Comparison of ENCODE assay signal across 19 cellular contexts in the genomic region with DNA sequence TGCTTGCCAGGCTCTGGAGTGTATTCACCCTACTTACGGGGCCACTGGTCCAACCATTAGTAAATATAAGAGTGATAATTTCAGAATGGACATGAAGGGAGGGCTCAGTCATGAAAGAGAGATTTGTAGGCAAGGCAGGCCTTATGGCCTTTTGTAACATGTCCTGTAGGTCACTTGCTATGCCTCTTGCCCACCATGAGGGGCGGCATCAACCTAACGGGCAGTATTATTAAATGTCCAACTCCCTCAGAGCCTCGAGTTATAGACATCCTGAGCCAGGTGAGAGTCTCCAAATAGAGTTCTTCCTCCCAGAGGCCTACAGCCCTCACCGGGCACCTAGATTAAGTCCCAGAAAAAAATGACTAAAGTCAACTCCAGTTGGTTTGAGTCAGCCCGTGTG. TPM values are rescaled to one million over a fixed set of nuclear protein-coding genes. Genes with fewer than 3 reads are reported as not detected.
DNase-seq lines count a peak whose midpoint lies in the region; ATAC-seq, FAIRE-seq and TF ChIP-seq lines count a peak whose summit lies in the region.
"Had no signal": no experiment of that assay in that cellular context is flagged by ENCODE, and none has a peak within 500 bp of the region (broad histone marks: within the 10 kb centered on the region; RNA-seq: fewer than 3 reads in every experiment).

No MANE protein-coding gene starts in this region.

- no peaks in the 10 kb centered on the region for H3F3A ChIP-seq in GM23338 (replicated peaks; ENCODE audit: low read depth)

- H3K27ac ChIP-seq in GM23338 (ENCODE audit: low read depth) (no peak overlapping the region), Panc1 (ENCODE audit: low read length) (no peak overlapping the region), K562 (ENCODE audit: extremely low read depth, low read depth, low read length) (no peak overlapping the region)
- H3K27ac ChIP-seq: A549, C4-2B had no signal

- H4K20me1 ChIP-seq in GM23338 (replicated peaks; ENCODE audit: insufficient read depth) (no peaks in the 10 kb centered on the region), K562 (replicated peaks; ENCODE audit: control insufficient read depth, insufficient read depth, low read length) (no peaks in the 10 kb centered on the region)

- H3K9ac ChIP-seq in K562 (ENCODE audit: insufficient read depth in 1 of 2, low read depth in 2 of 2, low read length in 2 of 2), result no peak overlapping the region

- no peak for TF ChIP-seq POLR2A in K562 (conservative IDR thresholded peaks at IDR 0.05)

- H3K4me1 Mint-ChIP-seq in GM23338, result peaks cover 2% of the 10 kb centered on the region; the same call in 2 of the 3 replicates
- H3K4me1 Mint-ChIP-seq: CD4-positive, alpha-beta memory T cell had no signal

- intact Hi-C loops in Panc1 (cut with micrococcal nuclease; ENCODE audit: unreplicated experiment) (no loop called here), K562 (cut with micrococcal nuclease) (no loop called here)

- H3K36me3 Mint-ChIP-seq in GM23338 (ENCODE audit: low read depth), result peaks cover 19% of the 10 kb centered on the region; the same call in 2 of the 3 replicates
- H3K36me3 Mint-ChIP-seq: CD4-positive, alpha-beta memory T cell had no signal

- in situ Hi-C loops in Panc1 (cut with HindIII; ENCODE audit: low pct_unique_long_range_greater_than_20kb, low sequenced_read_pairs) (no loop called here), K562 (cut with MboI) (no loop called here)

- H3K27ac Mint-ChIP-seq in GM23338, result no peak overlapping the region
- H3K27ac Mint-ChIP-seq: CD4-positive, alpha-beta memory T cell had no signal

- H3K9me3 ChIP-seq in Panc1 (ENCODE audit: control insufficient read depth, insufficient read depth, low read depth, low read length) (no peaks in the 10 kb centered on the region), K562 (replicated peaks; ENCODE audit: control insufficient read depth, insufficient read depth, low read depth, low read length) (no peaks in the 10 kb centered on the region)
- H3K9me3 ChIP-seq: A549, BE2C had no signal

- FAIRE-seq in K562 (lab: Jason Lieb, UNC), result peak; percentile 37
- no peak for FAIRE-seq in HTR-8/SVneo (lab: Jason Lieb, UNC)
- FAIRE-seq: A549, D721Med, G401.6, GM12892 had no signal

- DNase-seq in GM23338 (ENCODE audit: low spot score) (peak; percentile 27), Panc1 (ENCODE audit: low read depth, low spot score) (no peak), K562 (ENCODE audit: extremely low read depth in 1 of 4, low spot score in 3 of 4) (no peak), HTR-8/SVneo (ENCODE audit: insufficient read length, low spot score) (no peak), hippocampal formation (lab: John Stamatoyannopoulos, UW) (no peak), HUDEP-2 (lab: John Stamatoyannopoulos, UW; ENCODE audit: unreplicated experiment in 76 of 76) (no peak), NCI-H2171 (lab: John Stamatoyannopoulos, UW) (no peak)
- DNase-seq: BE2C; CD4-positive, alpha-beta memory T cell; DMS153; DMS79 treated with DMSO at 0.1 percent for 48 hours; EL had no signal

- no peak for TF ChIP-seq RAD21 in K562 (CRISPR knock-in tag; conservative IDR thresholded peaks at IDR 0.05 in 1 of 2, IDR thresholded peaks at IDR 0.05 in 1 of 2)

- peaks cover 10% of the 10 kb centered on the region; the same call in 1 of the 2 replicates for H3K9me2 ChIP-seq in GM23338 (ENCODE audit: insufficient read depth)

- H3K27me3 Mint-ChIP-seq in GM23338 (ENCODE audit: insufficient read depth, low read depth, poor library complexity), result no peaks in the 10 kb centered on the region

- peak; percentile 39 to 41 for TF ChIP-seq CTCF in GM23338 (conservative IDR thresholded peaks at IDR 0.05; ENCODE audit: low read depth in 2 of 2)
- TF ChIP-seq CTCF in Panc1 (IDR thresholded peaks at IDR 0.05), result peak; percentile 16; the same call in 1 of the 2 replicates
- TF ChIP-seq CTCF in K562 (IDR thresholded peaks at IDR 0.05 in 2 of 3, conservative IDR thresholded peaks at IDR 0.05 in 1 of 3; ENCODE audit: insufficient read depth in 2 of 3, low read depth in 1 of 3, low read length in 3 of 3), result peak; percentile 5 to 35 (median 23); a peak in 2 of 6 replicates

- H3K4me3 ChIP-seq in GM23338 (no peak overlapping the region), Panc1 (ENCODE audit: low read depth in 2 of 2, low read length in 2 of 2) (no peak overlapping the region), K562 (no peak overlapping the region)
- H3K4me3 ChIP-seq: A549 had no signal

- no peak for TF ChIP-seq EP300 in K562 (IDR thresholded peaks at IDR 0.05; ENCODE audit: low read length)

- H3K36me3 ChIP-seq in GM23338 (ENCODE audit: insufficient read depth), result no peaks in the 10 kb centered on the region
- H3K36me3 ChIP-seq in Panc1 (ENCODE audit: control insufficient read depth, insufficient read depth, low read length), result no peaks in the 10 kb centered on the region
- no peaks in the 10 kb centered on the region for H3K36me3 ChIP-seq in K562 (ENCODE audit: control insufficient read depth, insufficient read depth, low read length)
- H3K36me3 ChIP-seq: BE2C had no signal

- no peaks in the 10 kb centered on the region for H3K9me3 Mint-ChIP-seq in GM23338
- H3K9me3 Mint-ChIP-seq: CD4-positive, alpha-beta memory T cell had no signal

- BruUV-seq in Panc1 (replicated peaks; lab: Mats Ljungman, UMichigan), result no TSS peak
- BruUV-seq in K562 (replicated peaks; lab: Mats Ljungman, UMichigan), result no TSS peak

- H3K4me2 ChIP-seq in GM23338 (no peak overlapping the region), K562 (ENCODE audit: insufficient read depth, low read length) (no peak overlapping the region)
- H3K4me2 ChIP-seq: A549 had no signal

- H3K9me1 ChIP-seq in K562 (ENCODE audit: control insufficient read depth, insufficient read depth, low read length), result no peaks in the 10 kb centered on the region

- H3K79me2 ChIP-seq in GM23338 (replicated peaks; ENCODE audit: insufficient read depth) (no peaks in the 10 kb centered on the region), K562 (ENCODE audit: control insufficient read depth, insufficient read depth, low read length) (no peaks in the 10 kb centered on the region)

- CTCF ChIA-PET in Panc1 (lab: Charles Lee), result no interaction called here
- CTCF ChIA-PET in K562 (lab: Yijun Ruan, JAX; ENCODE audit: low intra/inter-chr PET ratio), result no interaction called here

- no peak overlapping the region for H3K4me3 Mint-ChIP-seq in GM23338
- H3K4me3 Mint-ChIP-seq: CD4-positive, alpha-beta memory T cell had no signal

- POLR2A ChIA-PET in Panc1 (lab: Charles Lee) (no interaction called here), K562 (lab: Yijun Ruan, JAX) (interaction anchor here (0.6 kb wide), 1 partner anchor 36 kb away, joined by 4 read pairs; no protein-coding TSS in a partner anchor)

- ATAC-seq in GM23338 (no peak), Panc1 (no peak), K562 (peak; percentile 68)

- H3K27me3 ChIP-seq in GM23338 (ENCODE audit: insufficient read depth) (no peaks in the 10 kb centered on the region), Panc1 (ENCODE audit: control insufficient read depth, insufficient read depth, low read length) (peaks cover 20% of the 10 kb centered on the region), K562 (ENCODE audit: control insufficient read depth in 2 of 2, insufficient read depth in 2 of 2, low read length in 2 of 2) (no peaks in the 10 kb centered on the region)

- H2AFZ ChIP-seq in GM23338 (no peak overlapping the region), K562 (ENCODE audit: low read depth, low read length) (no peak overlapping the region)

- no peaks in the 10 kb centered on the region for H3K4me1 ChIP-seq in GM23338 (ENCODE audit: insufficient read depth)
- no peaks in the 10 kb centered on the region for H3K4me1 ChIP-seq in Panc1 (ENCODE audit: control insufficient read depth, insufficient read depth, low read length)
- H3K4me1 ChIP-seq in K562 (replicated peaks in 1 of 2; ENCODE audit: control insufficient read depth in 2 of 2, insufficient read depth in 2 of 2, low read length in 2 of 2), result no peaks in the 10 kb centered on the region
- H3K4me1 ChIP-seq: BE2C had no signal

- WGBS in K562 (ENCODE audit: insufficient coverage, low coverage, missing lambda C conversion rate), result 0% methylated on average over 6 of the region's 6 CpGs

TF ChIP-seq in GM23338, 12 proteins besides CTCF, POLR2A, EP300 and RAD21:
- TF ChIP-seq EZH2phosphoT487 (IDR thresholded peaks at IDR 0.05; ENCODE audit: unreplicated experiment) (no peak), STAT1 (IDR thresholded peaks at IDR 0.05; ENCODE audit: unreplicated experiment) (no peak)

TF ChIP-seq in K562, 482 proteins besides CTCF, POLR2A, EP300 and RAD21 (continues in another document):
- TF ChIP-seq RBFOX2 (IDR thresholded peaks at IDR 0.05; ENCODE audit: low read depth, low read length), result no peak
- no peak for TF ChIP-seq ZNF445 (CRISPR knock-in tag; IDR thresholded peaks at IDR 0.05; ENCODE audit: low read depth)

RNA-seq across cellular contexts. Expression of a gene that starts 30.2 kb away (rescaled TPM):
- total RNA-seq in GM23338 (2014; rRNA removed; shearing (Covaris generic)), result 4.2 and 9.4 TPM in 2 replicates
- polyA plus RNA-seq in GM23338 (2016; fragmentation: Nextera tagmentation; extraction: Ambion mirVana), result 3.9 and 4.3 TPM in 2 replicates
- total RNA-seq in Panc1 (2021; ENCODE audit: unreplicated experiment), result 0.18 TPM
- not detected for polyA plus RNA-seq in Panc1 (2012; ENCODE audit: insufficient read length)
- not detected in 2 replicates for total RNA-seq in K562 (2011; cell fraction: chromatin; rRNA removed; ENCODE audit: low replicate concordance)
- total RNA-seq in K562 (2011; cell fraction: nucleolus; rRNA removed), result not detected in 2 replicates
- total RNA-seq in K562 (2011; cell fraction: nucleoplasm; rRNA removed), result not detected in 2 replicates
- total RNA-seq in K562 (2014; rRNA removed), result not detected in 2 replicates
- not detected in 2 replicates for total RNA-seq in K562 (2014; rRNA removed; fragmentation: Illumina TruSeq; extraction: Trizol)
- not detected in 2 replicates for total RNA-seq in K562 (2015; rRNA removed; fragmentation: Illumina TruSeq; extraction: Trizol)
- not detected in 2 replicates for total RNA-seq in K562 (2021)
- not detected in 2 replicates for polyA plus RNA-seq in K562 (2011; rRNA removed)
- not detected in 2 replicates for polyA plus RNA-seq in K562 (2011; cell fraction: cytosol; rRNA removed)
- not detected in 2 replicates for polyA plus RNA-seq in K562 (2011; cell fraction: nucleus; rRNA removed)
- polyA plus RNA-seq in K562 (2012), result 0.04 TPM in 1 of 2 replicates, not detected in the other
- polyA plus RNA-seq in K562 (2014; fragmentation: Illumina TruSeq; extraction: Trizol), result not detected in 2 replicates
- not detected for polyA plus RNA-seq in K562 (2014; fragmentation: Nextera tagmentation; extraction: Ambion mirVana)
- polyA plus RNA-seq in K562 (2014; rRNA removed), result not detected in 2 replicates
- not detected in 2 replicates for polyA minus RNA-seq in K562 (2011; rRNA and poly(A)+ RNA removed)
- not detected in 2 replicates for polyA minus RNA-seq in K562 (2011; cell fraction: cytosol; rRNA and poly(A)+ RNA removed)
- polyA minus RNA-seq in K562 (2011; cell fraction: nucleus; rRNA and poly(A)+ RNA removed), result not detected in 2 replicates
- total RNA-seq: CD4-positive, alpha-beta memory T cell; HT-29 had no signal
- polyA plus RNA-seq: AG04450; CD4-positive, alpha-beta memory T cell had no signal
